15 cellular contexts compared by ENCODE assay signal in genomic region chr12:68749861-68750260, GRCh38.
"Had no signal": no experiment of that assay in that cellular context is flagged by ENCODE, and none has a peak within 500 bp of the region (broad histone marks: within the 10 kb centered on the region; RNA-seq: fewer than 3 reads in every experiment).

No MANE protein-coding gene starts in this region.

- ATAC-seq: effector memory CD8-positive, alpha-beta T cell; left cardiac atrium; pancreas; stimulated activated naive CD8-positive, alpha-beta T cell treated with anti-CD3 and anti-CD28 coated beads, Interleukin-15, amount 100 ng/mL, for 72 hours had no signal

- H3K4me3 Mint-ChIP-seq: activated CD4-positive, alpha-beta T cell treated with anti-CD3 and anti-CD28 coated beads, Interleukin-2, amount 10 ng/mL, durations not matched to agents 7 days and 5 days; activated naive CD4-positive, alpha-beta T cell treated with anti-CD3 and anti-CD28 coated beads for 36 hours; effector memory CD8-positive, alpha-beta T cell; stimulated activated naive CD8-positive, alpha-beta T cell treated with anti-CD3 and anti-CD28 coated beads, Interleukin-15, amount 100 ng/mL, for 72 hours had no signal

- DNase-seq: activated CD4-positive, alpha-beta T cell treated with anti-CD3 and anti-CD28 coated beads, Interleukin-2, amount 10 ng/mL, durations not matched to agents 7 days and 5 days; activated CD4-positive, CD25-positive, alpha-beta regulatory T cell; activated CD8-positive, alpha-beta memory T cell treated with anti-CD3 and anti-CD28 coated beads for 24 hours; activated naive CD4-positive, alpha-beta T cell treated with anti-CD3 and anti-CD28 coated beads for 36 hours; adrenal gland; central memory CD4-positive, alpha-beta T cell; cortex of kidney; effector memory CD8-positive, alpha-beta T cell; erythroblast; left cardiac atrium; pancreas; stimulated activated CD4-positive, alpha-beta T cell treated with anti-CD3 and anti-CD28 coated beads, Interleukin-4, amount 100 ng/mL, for 24 hours; stimulated activated naive CD8-positive, alpha-beta T cell treated with anti-CD3 and anti-CD28 coated beads, Interleukin-15, amount 100 ng/mL, for 72 hours; T-helper 1 cell had no signal

- H3K27me3 Mint-ChIP-seq: activated CD4-positive, alpha-beta T cell treated with anti-CD3 and anti-CD28 coated beads, Interleukin-2, amount 10 ng/mL, durations not matched to agents 7 days and 5 days; effector memory CD8-positive, alpha-beta T cell; stimulated activated naive CD8-positive, alpha-beta T cell treated with anti-CD3 and anti-CD28 coated beads, Interleukin-15, amount 100 ng/mL, for 72 hours had no signal

- H3K9me3 Mint-ChIP-seq: activated CD4-positive, alpha-beta T cell treated with anti-CD3 and anti-CD28 coated beads, Interleukin-2, amount 10 ng/mL, durations not matched to agents 7 days and 5 days; activated naive CD4-positive, alpha-beta T cell treated with anti-CD3 and anti-CD28 coated beads for 36 hours; effector memory CD8-positive, alpha-beta T cell; neural progenitor cell; stimulated activated naive CD8-positive, alpha-beta T cell treated with anti-CD3 and anti-CD28 coated beads, Interleukin-15, amount 100 ng/mL, for 72 hours had no signal

- H3K27ac Mint-ChIP-seq: activated CD4-positive, alpha-beta T cell treated with anti-CD3 and anti-CD28 coated beads, Interleukin-2, amount 10 ng/mL, durations not matched to agents 7 days and 5 days; activated naive CD4-positive, alpha-beta T cell treated with anti-CD3 and anti-CD28 coated beads for 36 hours; neural progenitor cell had no signal
